ENCODE assay signal across 9 cellular contexts in the genomic region with DNA sequence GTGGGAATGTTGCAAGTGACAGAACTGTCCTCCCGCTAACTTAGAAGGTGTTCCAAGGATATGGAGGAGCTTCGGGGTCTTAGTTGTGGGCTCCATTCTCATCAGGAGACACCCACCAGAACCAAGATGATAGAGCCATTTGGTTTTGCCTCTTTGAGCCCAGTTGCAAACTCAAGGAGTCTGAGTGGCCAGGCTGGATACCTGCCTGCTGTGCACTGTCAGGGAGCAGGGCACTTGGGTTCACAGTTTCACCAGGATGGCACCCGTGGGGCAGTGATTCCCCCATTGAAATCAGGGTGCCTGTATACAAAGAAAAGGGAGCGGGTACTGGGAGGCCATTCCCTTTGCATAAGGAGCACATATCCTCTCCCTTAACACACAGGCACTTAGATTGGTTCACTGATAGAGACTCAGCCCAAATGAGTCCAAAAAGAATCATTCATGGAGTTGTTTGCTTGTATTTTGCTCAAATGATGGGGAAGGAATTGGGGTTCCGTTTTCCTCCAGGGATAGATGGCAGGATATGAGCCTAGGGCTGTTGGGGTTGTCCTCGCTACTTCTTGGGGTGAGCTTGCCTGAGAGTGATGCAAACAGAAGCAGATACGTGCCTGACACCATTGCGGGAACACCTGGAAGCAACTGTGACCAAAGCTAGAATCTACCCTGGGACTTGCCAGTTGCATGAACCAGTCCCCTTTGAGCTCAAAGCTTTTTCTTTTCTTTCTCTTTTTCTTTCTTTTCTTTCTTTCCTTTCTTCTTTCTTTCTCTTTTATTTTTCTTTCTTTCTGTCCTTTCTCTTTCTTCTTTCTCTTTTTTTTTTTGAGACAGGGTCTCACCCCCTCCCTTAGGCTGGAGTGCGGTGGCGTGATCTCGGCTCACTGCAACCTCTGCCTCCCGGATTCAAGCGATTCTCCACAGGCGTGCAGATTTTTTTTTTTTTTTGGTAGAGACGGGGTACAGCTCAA. TPM values are rescaled to one million over a fixed set of nuclear protein-coding genes. Genes with fewer than 3 reads are reported as not detected.
DNase-seq lines count a peak whose midpoint lies in the region; ATAC-seq, FAIRE-seq and TF ChIP-seq lines count a peak whose summit lies in the region.
"Had no signal": no experiment of that assay in that cellular context is flagged by ENCODE, and none has a peak within 500 bp of the region (broad histone marks: within the 10 kb centered on the region; RNA-seq: fewer than 3 reads in every experiment).

No MANE protein-coding gene starts in this region.

- peak overlapping the region; percentile 80 for H3K4me3 Mint-ChIP-seq in activated naive CD8-positive, alpha-beta T cell treated with anti-CD3 and anti-CD28 coated beads, Interleukin-2, amount 10 ng/mL, durations not matched to agents 7 days and 5 days

- H3K27ac ChIP-seq in KMS-11 (peak overlapping the region; percentile 56; the same call in 1 of the 2 replicates), neuronal stem cell (replicated peaks; ENCODE audit: low read length) (no peak overlapping the region)

- TF ChIP-seq CTCF in GM12865 (IDR thresholded peaks at IDR 0.05; ENCODE audit: insufficient read depth, low read depth, low read length, missing control alignments), result no peak
- no peak for TF ChIP-seq CTCF in KMS-11 (conservative IDR thresholded peaks at IDR 0.05; ENCODE audit: low read depth, low read length)
- no peak for TF ChIP-seq CTCF in D721Med (IDR thresholded peaks at IDR 0.05; ENCODE audit: insufficient read depth, missing control alignments)

- no peak for FAIRE-seq in D721Med (lab: Jason Lieb, UNC)

- H3K9ac ChIP-seq in KMS-11, result peak overlapping the region; percentile 63; the same call in 1 of the 2 replicates
- peak overlapping the region; percentile 65 for H3K9ac ChIP-seq in neuronal stem cell (ENCODE audit: low read depth, low read length, poor library complexity)

- H3K27me3 ChIP-seq in KMS-11 (ENCODE audit: insufficient read depth, low read depth) (no peaks in the 10 kb centered on the region), neuronal stem cell (ENCODE audit: control insufficient read depth in 3 of 3, insufficient read depth in 3 of 3, low read depth in 1 of 3, low read length in 3 of 3) (no peaks in the 10 kb centered on the region)

- H2AK5ac ChIP-seq in neuronal stem cell (ENCODE audit: low read depth, low read length), result no peak overlapping the region

- no peak for ATAC-seq in activated naive CD8-positive, alpha-beta T cell treated with anti-CD3 and anti-CD28 coated beads, Interleukin-2, amount 10 ng/mL, durations not matched to agents 7 days and 5 days (ENCODE audit: low read depth)

- in situ Hi-C loops in ACHN (cut with HindIII; ENCODE audit: low pct_ligation_motif_present, low pct_unique_long_range_greater_than_20kb, low sequenced_read_pairs), result no loop called here

- H3K36me3 ChIP-seq in KMS-11 (ENCODE audit: insufficient read depth), result no peaks in the 10 kb centered on the region
- H3K36me3 ChIP-seq in neuronal stem cell (replicated peaks in 1 of 2; ENCODE audit: control insufficient read depth in 2 of 2, insufficient read depth in 2 of 2, low read length in 2 of 2), result peaks cover 2 to 31% of the 10 kb centered on the region in 2 donors

- H3K79me1 ChIP-seq in neuronal stem cell (ENCODE audit: low read depth, low read length), result no peaks in the 10 kb centered on the region

- no peak overlapping the region for H3K14ac ChIP-seq in neuronal stem cell (ENCODE audit: low read length)

- H3K4me2 ChIP-seq in KMS-11, result peak overlapping the region; percentile 89
- H3K4me2 ChIP-seq in neuronal stem cell (ENCODE audit: insufficient read depth, low read length, poor library complexity, severe bottlenecking), result no peak overlapping the region

- no peak overlapping the region for H3K23ac ChIP-seq in neuronal stem cell (ENCODE audit: low read depth, low read length, poor library complexity)

- H4K20me1 ChIP-seq in KMS-11 (ENCODE audit: insufficient read depth), result no peaks in the 10 kb centered on the region

- no peak overlapping the region for H2BK15ac ChIP-seq in neuronal stem cell (ENCODE audit: low read length)

- H3K27me3 Mint-ChIP-seq in activated naive CD8-positive, alpha-beta T cell treated with anti-CD3 and anti-CD28 coated beads, Interleukin-2, amount 10 ng/mL, durations not matched to agents 7 days and 5 days, result no peaks in the 10 kb centered on the region

- H3K4me3 ChIP-seq in GM12865 (ENCODE audit: low read depth, low read length) (peak overlapping the region; percentile 73), KMS-11 (IDR thresholded peaks at IDR 0.05; ENCODE audit: insufficient read depth, low read depth, low read length) (no peak overlapping the region), neuronal stem cell (ENCODE audit: low read length in 2 of 2) (peak overlapping the region in 1 of 2 donors; percentile 76)

- POLR2A ChIA-PET in activated naive CD8-positive, alpha-beta T cell treated with anti-CD3 and anti-CD28 coated beads, Interleukin-2, amount 10 ng/mL, durations not matched to agents 7 days and 5 days (lab: Charles Lee), result interaction anchor here (0.7 to 12.5 kb wide), 20 partner anchors 8 to 142 kb away, joined by 3 to 312 read pairs (median 6); partner anchors contain the start of genes GRK6, PRELID1 and RAB24

- no CpG with 5 or more reads among the region's 15 CpGs for WGBS in neuronal stem cell (ENCODE audit: extremely low coverage in 2 of 2, insufficient read length in 2 of 2, insufficient replicate concordance in 1 of 2), 2 donors

- H4K8ac ChIP-seq in neuronal stem cell (ENCODE audit: low read depth, low read length), result no peak overlapping the region

- no peak overlapping the region for H3K4ac ChIP-seq in neuronal stem cell (ENCODE audit: low read length)

- H3K9me3 Mint-ChIP-seq in activated naive CD8-positive, alpha-beta T cell treated with anti-CD3 and anti-CD28 coated beads, Interleukin-2, amount 10 ng/mL, durations not matched to agents 7 days and 5 days, result no peaks in the 10 kb centered on the region

- peak overlapping the region; percentile 87 for H3K27ac Mint-ChIP-seq in activated naive CD8-positive, alpha-beta T cell treated with anti-CD3 and anti-CD28 coated beads, Interleukin-2, amount 10 ng/mL, durations not matched to agents 7 days and 5 days

- no peaks in the 10 kb centered on the region for H3K79me2 ChIP-seq in KMS-11 (ENCODE audit: insufficient read depth, low read depth)

- peaks cover 31% of the 10 kb centered on the region for H3K4me1 ChIP-seq in KMS-11 (ENCODE audit: low read depth, poor library complexity, severe bottlenecking)
- peaks cover 27 to 30% of the 10 kb centered on the region in 2 donors for H3K4me1 ChIP-seq in neuronal stem cell (ENCODE audit: control insufficient read depth in 2 of 2, insufficient read depth in 1 of 2, low read depth in 1 of 2, low read length in 2 of 2)

- H2BK120ac ChIP-seq in neuronal stem cell (ENCODE audit: low read depth, low read length), result no peak overlapping the region

- no peak overlapping the region; the same call in 1 of the 2 replicates for H2AFZ ChIP-seq in KMS-11 (ENCODE audit: low read depth)
- no peak overlapping the region for H2AFZ ChIP-seq in neuronal stem cell (ENCODE audit: low read length)

- no peak overlapping the region for H3K18ac ChIP-seq in neuronal stem cell (ENCODE audit: low read length)

- DNase-seq in GM12865 (ENCODE audit: low read depth) (peak; percentile 67), neuronal stem cell (ENCODE audit: low spot score) (no peak), D721Med (ENCODE audit: insufficient read length, low spot score) (no peak), ACHN (no peak), NCI-H128 (lab: John Stamatoyannopoulos, UW; ENCODE audit: unreplicated experiment) (no peak)
- DNase-seq in activated naive CD8-positive, alpha-beta T cell treated with anti-CD3 and anti-CD28 coated beads, Interleukin-2, amount 10 ng/mL, durations not matched to agents 7 days and 5 days, result peak; percentile 34
- DNase-seq: cerebellar nuclear complex had no signal

- H2BK5ac ChIP-seq in neuronal stem cell (ENCODE audit: low read length), result no peak overlapping the region

- no peaks in the 10 kb centered on the region for H3K9me3 ChIP-seq in neuronal stem cell (replicated peaks in 1 of 2; ENCODE audit: control insufficient read depth in 2 of 2, insufficient read depth in 1 of 2, low read depth in 1 of 2, low read length in 2 of 2)

- no peak overlapping the region for H2BK12ac ChIP-seq in neuronal stem cell (ENCODE audit: low read length)

- no peak overlapping the region for H4K91ac ChIP-seq in neuronal stem cell (ENCODE audit: low read depth, low read length, poor library complexity)

- H3K4me1 Mint-ChIP-seq in activated naive CD8-positive, alpha-beta T cell treated with anti-CD3 and anti-CD28 coated beads, Interleukin-2, amount 10 ng/mL, durations not matched to agents 7 days and 5 days, result peaks cover 30% of the 10 kb centered on the region

- H3K36me3 Mint-ChIP-seq in activated naive CD8-positive, alpha-beta T cell treated with anti-CD3 and anti-CD28 coated beads, Interleukin-2, amount 10 ng/mL, durations not matched to agents 7 days and 5 days, result peaks cover 3% of the 10 kb centered on the region

RNA-seq across cellular contexts. Expression of gene PRR7, which starts 1.3 kb away (rescaled TPM):
- total RNA-seq in activated naive CD8-positive, alpha-beta T cell treated with anti-CD3 and anti-CD28 coated beads, Interleukin-2, amount 10 ng/mL, durations not matched to agents 7 days and 5 days, result 10 to 100 TPM; 10.0 to 10.6 TPM
- 26.8 TPM for polyA plus RNA-seq in neuronal stem cell (2013, experiment 1 of 2)
- 26.8 TPM for polyA plus RNA-seq in neuronal stem cell (2013, experiment 2 of 2)

RNA-seq across cellular contexts. Expression of gene GRK6, which starts 18.9 kb away (rescaled TPM):
- total RNA-seq in activated naive CD8-positive, alpha-beta T cell treated with anti-CD3 and anti-CD28 coated beads, Interleukin-2, amount 10 ng/mL, durations not matched to agents 7 days and 5 days, result 100 to 1,000 TPM; 181 to 186 TPM
- 27.8 TPM for polyA plus RNA-seq in neuronal stem cell (2013, experiment 1 of 2)
- 27.7 TPM for polyA plus RNA-seq in neuronal stem cell (2013, experiment 2 of 2)

RNA-seq across cellular contexts. Expression of gene DBN1, which starts 28.1 kb away (rescaled TPM):
- 10 to 100 TPM; 82.5 to 87.0 TPM for total RNA-seq in activated naive CD8-positive, alpha-beta T cell treated with anti-CD3 and anti-CD28 coated beads, Interleukin-2, amount 10 ng/mL, durations not matched to agents 7 days and 5 days
- 205 TPM for polyA plus RNA-seq in neuronal stem cell (2013, experiment 1 of 2)
- 197 TPM for polyA plus RNA-seq in neuronal stem cell (2013, experiment 2 of 2)

RNA-seq across cellular contexts. Expression of gene F12, which starts 36.0 kb away (rescaled TPM):
- 1 to 10 TPM; 2.2 to 2.8 TPM for total RNA-seq in activated naive CD8-positive, alpha-beta T cell treated with anti-CD3 and anti-CD28 coated beads, Interleukin-2, amount 10 ng/mL, durations not matched to agents 7 days and 5 days
- polyA plus RNA-seq in neuronal stem cell (2013, experiment 1 of 2), result 2.1 TPM
- 2.5 TPM for polyA plus RNA-seq in neuronal stem cell (2013, experiment 2 of 2)

RNA-seq across cellular contexts. Expression of gene PFN3, which starts 44.9 kb away (rescaled TPM):
- total RNA-seq in activated naive CD8-positive, alpha-beta T cell treated with anti-CD3 and anti-CD28 coated beads, Interleukin-2, amount 10 ng/mL, durations not matched to agents 7 days and 5 days, result not detected
- polyA plus RNA-seq in neuronal stem cell (2013, experiment 1 of 2), result not detected
- polyA plus RNA-seq in neuronal stem cell (2013, experiment 2 of 2), result not detected
- total RNA-seq: left lobe of liver had no signal

Comparison
In these comparisons a context has a peak if more than half of its experiments do, and no peak if none do; other contexts are left out.
1. DNase-seq: peak in GM12865 (single experiment) and activated naive CD8-positive, alpha-beta T cell treated with anti-CD3 and anti-CD28 coated beads, Interleukin-2, amount 10 ng/mL, durations not matched to agents 7 days and 5 days (single experiment); none in neuronal stem cell (single experiment), D721Med (single experiment), ACHN (single experiment) and NCI-H128 (single experiment).